ENCODE assay signal across 8 cellular contexts in genomic region chr10:86969421-86970041, GRCh38. TPM values are rescaled to one million over a fixed set of nuclear protein-coding genes. Genes with fewer than 3 reads are reported as not detected.
DNase-seq lines count a peak whose midpoint lies in the region; ATAC-seq lines count a peak whose summit lies in the region.

No MANE protein-coding gene starts in this region.

- no peak for ATAC-seq in HG03442 (IDR thresholded peaks at IDR 0.05; ENCODE audit: unreplicated experiment)

- H3K9me3 ChIP-seq in SJCRH30 (replicated peaks): no peaks in the 10 kb centered on the region
- H3K9me3 ChIP-seq in effector memory CD4-positive, alpha-beta T cell (ENCODE audit: control insufficient read depth, low read length): no peaks in the 10 kb centered on the region

- DNase-seq in DMS 273 treated with DMSO at 0.1 percent for 48 hours (lab: John Stamatoyannopoulos, UW) (peak; percentile 1), SJCRH30 (peak; percentile 71 to 82), germinal center (ENCODE audit: low spot score) (peak; percentile 2), retina (peak; percentile 42), NCI-H1417 treated with DMSO at 0.1 percent for 48 hours (lab: John Stamatoyannopoulos, UW) (no peak)
- no peak for DNase-seq in effector memory CD4-positive, alpha-beta T cell
- no peak for DNase-seq in NK-92 treated with Interleukin-12 subunit alpha and Interleukin-12 subunit beta, amount 100 ng/mL, for 24 hours (lab: John Stamatoyannopoulos, UW)

- H3K36me3 ChIP-seq in SJCRH30: no peaks in the 10 kb centered on the region
- H3K36me3 ChIP-seq in effector memory CD4-positive, alpha-beta T cell (ENCODE audit: control insufficient read depth, insufficient read depth, low read length): no peaks in the 10 kb centered on the region

- H3K4me3 ChIP-seq in SJCRH30: peak overlapping the region; percentile 23
- H3K4me3 ChIP-seq in effector memory CD4-positive, alpha-beta T cell (ENCODE audit: insufficient read depth, low read depth, low read length, poor library complexity, severe bottlenecking): no peak overlapping the region

- H3K4me1 ChIP-seq in SJCRH30: peaks cover 18% of the 10 kb centered on the region
- peaks cover 39% of the 10 kb centered on the region for H3K4me1 ChIP-seq in effector memory CD4-positive, alpha-beta T cell (ENCODE audit: control insufficient read depth, insufficient read depth, low read length, poor library complexity, severe bottlenecking)

- no peaks in the 10 kb centered on the region for H3K27me3 ChIP-seq in SJCRH30
- no peaks in the 10 kb centered on the region for H3K27me3 ChIP-seq in effector memory CD4-positive, alpha-beta T cell (replicated peaks; ENCODE audit: control insufficient read depth, insufficient read depth, low read length, poor library complexity, severe bottlenecking)

- H3K27ac ChIP-seq in SJCRH30: peak overlapping the region; percentile 62
- no peak overlapping the region for H3K27ac ChIP-seq in effector memory CD4-positive, alpha-beta T cell (ENCODE audit: insufficient read depth, low read length, poor library complexity, severe bottlenecking)

RNA-seq across cellular contexts. Expression of gene ADIRF, which starts 1.2 kb away (rescaled TPM):
- total RNA-seq in SJCRH30 (2014; rRNA removed; shearing (Covaris generic)): 0.34 and 0.68 TPM in 2 replicates

RNA-seq across cellular contexts. Expression of gene SNCG, which starts 11.1 kb away (rescaled TPM):
- 38.1 and 55.5 TPM in 2 replicates for total RNA-seq in SJCRH30 (2014; rRNA removed; shearing (Covaris generic))

RNA-seq across cellular contexts. Expression of gene MMRN2, which starts 12.1 kb away (rescaled TPM):
- total RNA-seq in SJCRH30 (2014; rRNA removed; shearing (Covaris generic)): 1.6 and 1.9 TPM in 2 replicates

RNA-seq across cellular contexts. Expression of gene FAM25A, which starts 50.6 kb away (rescaled TPM):
- not detected in 2 replicates for total RNA-seq in SJCRH30 (2014; rRNA removed; shearing (Covaris generic))

Comparison
In these comparisons a context has a peak if more than half of its experiments do, and no peak if none do; other contexts are left out.
1. DNase-seq: peak in DMS 273 treated with DMSO at 0.1 percent for 48 hours (single experiment), SJCRH30 (2 of 2), germinal center (single experiment) and retina (single experiment); none in effector memory CD4-positive, alpha-beta T cell (0 of 3), NCI-H1417 treated with DMSO at 0.1 percent for 48 hours (single experiment) and NK-92 treated with Interleukin-12 subunit alpha and Interleukin-12 subunit beta, amount 100 ng/mL, for 24 hours (single experiment).